Comparison of ENCODE assay signal across 22 cellular contexts in genomic region chr1:205500240-205501218, GRCh38. TPM values are rescaled to one million over a fixed set of nuclear protein-coding genes. Genes with fewer than 3 reads are reported as not detected.
DNase-seq lines count a peak whose midpoint lies in the region; ATAC-seq, FAIRE-seq and TF ChIP-seq lines count a peak whose summit lies in the region.
"Had no signal": no experiment of that assay in that cellular context is flagged by ENCODE, and none has a peak within 500 bp of the region (broad histone marks: within the 10 kb centered on the region; RNA-seq: fewer than 3 reads in every experiment).

No MANE protein-coding gene starts in this region.

- H3K36me3 ChIP-seq in HepG2 (replicated peaks in 1 of 2; ENCODE audit: control insufficient read depth in 1 of 2, insufficient read depth in 2 of 2, low read length in 2 of 2) = no peaks in the 10 kb centered on the region
- H3K36me3 ChIP-seq in right lobe of liver = no peaks in the 10 kb centered on the region
- H3K36me3 ChIP-seq in bronchial epithelial cell (ENCODE audit: control insufficient read depth, insufficient read depth, low read length) = no peaks in the 10 kb centered on the region
- no peaks in the 10 kb centered on the region for H3K36me3 ChIP-seq in gastrocnemius medialis

- H3K9ac ChIP-seq in HepG2 (ENCODE audit: insufficient read depth, low read depth, low read length) = no peak overlapping the region

- no peaks in the 10 kb centered on the region; a peak in 2 of 5 replicates for H3K27me3 ChIP-seq in HepG2 (ENCODE audit: control insufficient read depth in 1 of 2, insufficient read depth in 2 of 2, low read length in 2 of 2)
- H3K27me3 ChIP-seq in right lobe of liver = no peaks in the 10 kb centered on the region
- H3K27me3 ChIP-seq in bronchial epithelial cell (ENCODE audit: control insufficient read depth, insufficient read depth, low read length) = no peaks in the 10 kb centered on the region
- no peaks in the 10 kb centered on the region for H3K27me3 ChIP-seq in gastrocnemius medialis

- H3K27ac ChIP-seq in HepG2 (ENCODE audit: extremely low read length, insufficient read depth, low read length) (peak overlapping the region; percentile 10), right lobe of liver (no peak overlapping the region), gastrocnemius medialis (no peak overlapping the region), coronary artery (no peak overlapping the region)

- peak; percentile 48 for DNase-seq in HepG2 (ENCODE audit: low spot score)
- DNase-seq in right lobe of liver = no peak
- peak; percentile 52 for DNase-seq in bronchial epithelial cell (ENCODE audit: low read depth)
- DNase-seq in medulla oblongata (ENCODE audit: extremely low spot score) = peak; percentile 17
- DNase-seq in gastrocnemius medialis = no peak
- DNase-seq in stimulated activated CD4-positive, alpha-beta T cell treated with anti-CD3 and anti-CD28 coated beads, Interleukin-4, amount 100 ng/mL, for 24 hours = no peak
- DNase-seq in coronary artery (ENCODE audit: low spot score) = no peak
- DNase-seq: activated naive CD8-positive, alpha-beta T cell treated with anti-CD3 and anti-CD28 coated beads, Interleukin-2, amount 50 U/mL, for 24 hours; CD4-positive, alpha-beta memory T cell; DMS79 treated with DMSO at 0.1 percent for 48 hours; H9; naive thymus-derived CD8-positive, alpha-beta T cell; NCI-H1436; NCI-H2171 treated with DMSO at 0.1 percent for 48 hours; stimulated activated CD4-positive, alpha-beta T cell treated with anti-CD3 and anti-CD28 coated beads, Interleukin-15, amount 100 ng/mL, for 24 hours; stimulated activated naive CD4-positive, alpha-beta T cell; T-helper 2 cell had no signal

- H3K4me2 ChIP-seq in HepG2 (ENCODE audit: low read depth, low read length) = peak overlapping the region; percentile 51

- no TSS peak for BruUV-seq in HepG2 (replicated peaks; lab: Mats Ljungman, UMichigan)

- ATAC-seq in HepG2 = peak; percentile 78
- ATAC-seq in right lobe of liver = no peak
- no peak for ATAC-seq in gastrocnemius medialis
- no peak for ATAC-seq in HG03280 (IDR thresholded peaks at IDR 0.05; ENCODE audit: unreplicated experiment)
- ATAC-seq: activated naive CD8-positive, alpha-beta T cell treated with anti-CD3 and anti-CD28 coated beads, Interleukin-2, amount 50 U/mL, for 24 hours; naive thymus-derived CD8-positive, alpha-beta T cell had no signal

- H2AFZ ChIP-seq in HepG2 (ENCODE audit: low read length) = no peak overlapping the region

- TF ChIP-seq POLR2A in HepG2 (IDR thresholded peaks at IDR 0.05; ENCODE audit: insufficient read depth in 1 of 2, low read depth in 2 of 2, low read length in 2 of 2) = no peak
- no peak for TF ChIP-seq POLR2A in right lobe of liver (IDR thresholded peaks at IDR 0.05)
- no peak for TF ChIP-seq POLR2A in gastrocnemius medialis (IDR thresholded peaks at IDR 0.05)

- H3K4me3 ChIP-seq in HepG2 (replicated peaks in 1 of 3; ENCODE audit: insufficient read depth in 1 of 3, low read depth in 2 of 3, low read length in 3 of 3) = peak overlapping the region in 1 of 3 experiments; percentile 17; a peak in 1 of 6 replicates
- no peak overlapping the region for H3K4me3 ChIP-seq in right lobe of liver
- H3K4me3 ChIP-seq in bronchial epithelial cell (ENCODE audit: low read depth, low read length) = no peak overlapping the region
- no peak overlapping the region for H3K4me3 ChIP-seq in gastrocnemius medialis
- no peak overlapping the region for H3K4me3 ChIP-seq in coronary artery
- H3K4me3 ChIP-seq: lung had no signal

- CTCF ChIA-PET in HepG2 (lab: Yijun Ruan, JAX; ENCODE audit: low intra/inter-chr PET ratio, low total read pairs) = no interaction called here

- FAIRE-seq in HepG2 (lab: Jason Lieb, UNC) (peak; percentile 76), bronchial epithelial cell (lab: Jason Lieb, UNC) (no peak)
- FAIRE-seq: frontal cortex had no signal

- TF ChIP-seq EP300 in HepG2 (IDR thresholded peaks at IDR 0.05; ENCODE audit: low read depth in 2 of 2, low read length in 2 of 2) (no peak), HepG2 (CRISPR knock-in tag; IDR thresholded peaks at IDR 0.05; ENCODE audit: borderline replicate concordance) (no peak)

- no peaks in the 10 kb centered on the region for H3K9me3 ChIP-seq in HepG2 (ENCODE audit: low read length)
- H3K9me3 ChIP-seq in right lobe of liver = no peaks in the 10 kb centered on the region
- H3K9me3 ChIP-seq in gastrocnemius medialis = no peaks in the 10 kb centered on the region

- H3K4me1 ChIP-seq in HepG2 (ENCODE audit: insufficient read depth, low read length) (peaks cover 85% of the 10 kb centered on the region), right lobe of liver (no peaks in the 10 kb centered on the region), gastrocnemius medialis (peaks cover 13 to 14% of the 10 kb centered on the region in 2 donors)

- in situ Hi-C loops in HepG2 (cut with HindIII; ENCODE audit: extremely low pct_ligation_motif_present, low pct_unique_long_range_greater_than_20kb) (no loop called here), gastrocnemius medialis (cut with MboI; ENCODE audit: low sequenced_read_pairs in 4 of 4) (no loop called here)

- TF ChIP-seq CTCF in HepG2 (CRISPR knock-in tag; IDR thresholded peaks at IDR 0.05) (no peak), right lobe of liver (IDR thresholded peaks at IDR 0.05) (no peak), bronchial epithelial cell (IDR thresholded peaks at IDR 0.05; ENCODE audit: insufficient read depth, low read length, severe bottlenecking) (no peak), gastrocnemius medialis (IDR thresholded peaks at IDR 0.05 in 4 of 5, conservative IDR thresholded peaks at IDR 0.05 in 1 of 5) (no peak), coronary artery (IDR thresholded peaks at IDR 0.05) (no peak)

- WGBS in HepG2 (ENCODE audit: low lambda C conversion rate) = 20% methylated on average over 7 of the region's 9 CpGs
- 89% methylated on average over 1 of the region's 9 CpGs for WGBS in right lobe of liver (ENCODE audit: insufficient coverage, low coverage, low lambda C conversion rate, missing lambda C conversion rate)

- no peak; the same call in 1 of the 2 replicates for TF ChIP-seq RAD21 in HepG2 (CRISPR knock-in tag; IDR thresholded peaks at IDR 0.05)

- intact Hi-C loops in HepG2 (cut with micrococcal nuclease; ENCODE audit: unreplicated experiment) (no loop called here), right lobe of liver (cut with DNase I) (no loop called here), gastrocnemius medialis (cut with DNase I; ENCODE audit: low total_unique reads) (no loop called here)

- no peaks in the 10 kb centered on the region for H4K20me1 ChIP-seq in HepG2 (ENCODE audit: insufficient read depth, low read length)

- POLR2A ChIA-PET in HepG2 (lab: Yijun Ruan, JAX) = interaction anchor here (1.5 to 2.0 kb wide), 2 partner anchors 8 to 15 kb away, joined by 3 to 6 read pairs; no protein-coding TSS in a partner anchor

- H3K79me2 ChIP-seq in HepG2 (ENCODE audit: insufficient read depth, low read length) = peaks cover 6% of the 10 kb centered on the region

RNA-seq across cellular contexts. Expression of gene CDK18, which starts 3.9 kb away (rescaled TPM):
- total RNA-seq in HepG2 (2016; rRNA removed; fragmentation: Illumina TruSeq; extraction: Trizol) = 3.2 and 6.4 TPM in 2 replicates
- total RNA-seq in HepG2 (2016; cell fraction: cytosol; rRNA removed; fragmentation: Illumina TruSeq; extraction: Trizol; ENCODE audit: low read depth) = 10.6 and 10.7 TPM in 2 replicates
- 3.6 and 7.0 TPM in 2 replicates for total RNA-seq in HepG2 (2016; cell fraction: insoluble cytoplasmic fraction; rRNA removed; fragmentation: Illumina TruSeq; extraction: Trizol)
- total RNA-seq in HepG2 (2016; cell fraction: membrane; rRNA removed; fragmentation: Illumina TruSeq; extraction: Trizol) = 8.3 and 10.4 TPM in 2 replicates
- 8.2 and 10.1 TPM in 2 replicates for total RNA-seq in HepG2 (2016; cell fraction: nucleus; rRNA removed; fragmentation: Illumina TruSeq; extraction: Trizol)
- polyA plus RNA-seq in HepG2 (2011; rRNA removed) = 38.8 and 45.3 TPM in 2 replicates
- polyA plus RNA-seq in HepG2 (2011; cell fraction: cytosol; rRNA removed) = 13.0 and 14.8 TPM in 2 replicates
- polyA plus RNA-seq in HepG2 (2011; cell fraction: nucleus; rRNA removed) = 224 and 255 TPM in 2 replicates
- 53.5 and 54.3 TPM in 2 replicates for polyA plus RNA-seq in HepG2 (2012)
- polyA plus RNA-seq in HepG2 (2016; cell fraction: cytosol; fragmentation: Illumina TruSeq; extraction: Trizol; ENCODE audit: low read depth) = 5.2 and 5.9 TPM in 2 replicates
- 6.0 and 9.4 TPM in 2 replicates for polyA plus RNA-seq in HepG2 (2016; cell fraction: insoluble cytoplasmic fraction; fragmentation: Illumina TruSeq; extraction: Trizol; ENCODE audit: low read depth)
- 11.2 and 12.4 TPM in 2 replicates for polyA plus RNA-seq in HepG2 (2016; cell fraction: membrane; fragmentation: Illumina TruSeq; extraction: Trizol; ENCODE audit: low read depth)
- 33.1 and 35.8 TPM in 2 replicates for polyA plus RNA-seq in HepG2 (2016; cell fraction: nucleus; fragmentation: Illumina TruSeq; extraction: Trizol; ENCODE audit: insufficient read depth, low read depth)
- polyA minus RNA-seq in HepG2 (2011; rRNA and poly(A)+ RNA removed; ENCODE audit: low replicate concordance) = 11.0 and 29.7 TPM in 2 replicates
- polyA minus RNA-seq in HepG2 (2011; cell fraction: cytosol; rRNA and poly(A)+ RNA removed) = 14.7 and 23.4 TPM in 2 replicates
- polyA minus RNA-seq in HepG2 (2011; cell fraction: nucleus; rRNA and poly(A)+ RNA removed) = 47.0 and 52.3 TPM in 2 replicates
- 10 to 100 TPM in 3 of 6 experiments, 1 to 10 TPM in 3; 6.3 to 22.3 (median 9.7) TPM for total RNA-seq in right lobe of liver
- total RNA-seq in bronchial epithelial cell = 1.8 and 2.2 TPM in 2 replicates
- 1 to 10 TPM; 1.2 to 4.6 (median 1.5) TPM for total RNA-seq in gastrocnemius medialis
- total RNA-seq: pulmonary artery endothelial cell had no signal

RNA-seq across cellular contexts. Expression of gene BLACAT1, which starts 44.7 kb away (rescaled TPM):
- total RNA-seq in HepG2 (2016; rRNA removed; fragmentation: Illumina TruSeq; extraction: Trizol) (0.42 and 1.2 TPM in 2 replicates), right lobe of liver (under 1 TPM in 1 of 6 experiments, not detected in 5; 0.06 TPM), bronchial epithelial cell (0.77 and 0.79 TPM in 2 replicates), gastrocnemius medialis (not detected)
- total RNA-seq in HepG2 (2016; cell fraction: cytosol; rRNA removed; fragmentation: Illumina TruSeq; extraction: Trizol; ENCODE audit: low read depth) = 0.18 TPM in 1 of 2 replicates, not detected in the other
- 0.28 and 1.4 TPM in 2 replicates for total RNA-seq in HepG2 (2016; cell fraction: insoluble cytoplasmic fraction; rRNA removed; fragmentation: Illumina TruSeq; extraction: Trizol)
- 0.10 and 0.28 TPM in 2 replicates for total RNA-seq in HepG2 (2016; cell fraction: membrane; rRNA removed; fragmentation: Illumina TruSeq; extraction: Trizol)
- total RNA-seq in HepG2 (2016; cell fraction: nucleus; rRNA removed; fragmentation: Illumina TruSeq; extraction: Trizol) = 2.8 and 3.4 TPM in 2 replicates
- polyA plus RNA-seq in HepG2 (2011; rRNA removed) = 2.7 and 2.8 TPM in 2 replicates
- 1.2 and 1.4 TPM in 2 replicates for polyA plus RNA-seq in HepG2 (2011; cell fraction: cytosol; rRNA removed)
- polyA plus RNA-seq in HepG2 (2011; cell fraction: nucleus; rRNA removed) = 6.9 and 7.0 TPM in 2 replicates
- polyA plus RNA-seq in HepG2 (2012) = 0.36 and 0.88 TPM in 2 replicates
- 0.07 and 0.09 TPM in 2 replicates for polyA plus RNA-seq in HepG2 (2016; cell fraction: cytosol; fragmentation: Illumina TruSeq; extraction: Trizol; ENCODE audit: low read depth)
- 0.48 and 0.52 TPM in 2 replicates for polyA plus RNA-seq in HepG2 (2016; cell fraction: insoluble cytoplasmic fraction; fragmentation: Illumina TruSeq; extraction: Trizol; ENCODE audit: low read depth)
- polyA plus RNA-seq in HepG2 (2016; cell fraction: membrane; fragmentation: Illumina TruSeq; extraction: Trizol; ENCODE audit: low read depth) = 0.12 and 0.19 TPM in 2 replicates
- 2.2 and 2.7 TPM in 2 replicates for polyA plus RNA-seq in HepG2 (2016; cell fraction: nucleus; fragmentation: Illumina TruSeq; extraction: Trizol; ENCODE audit: insufficient read depth, low read depth)
- 0.37 and 5.7 TPM in 2 replicates for polyA minus RNA-seq in HepG2 (2011; rRNA and poly(A)+ RNA removed; ENCODE audit: low replicate concordance)
- 0.79 and 0.97 TPM in 2 replicates for polyA minus RNA-seq in HepG2 (2011; cell fraction: cytosol; rRNA and poly(A)+ RNA removed)
- polyA minus RNA-seq in HepG2 (2011; cell fraction: nucleus; rRNA and poly(A)+ RNA removed) = 9.9 and 10.4 TPM in 2 replicates
- total RNA-seq: LHCN-M2, pulmonary artery endothelial cell had no signal
- polyA plus RNA-seq: CD4-positive, alpha-beta memory T cell; naive thymus-derived CD8-positive, alpha-beta T cell had no signal

Comparison
In these comparisons a context has a peak if more than half of its experiments do, and no peak if none do; other contexts are left out.
1. DNase-seq: peak in HepG2 (single experiment), bronchial epithelial cell (single experiment) and medulla oblongata (single experiment); none in right lobe of liver (0 of 3), gastrocnemius medialis (0 of 2), stimulated activated CD4-positive, alpha-beta T cell treated with anti-CD3 and anti-CD28 coated beads, Interleukin-4, amount 100 ng/mL, for 24 hours (single experiment) and coronary artery (single experiment).